ENCODE assay signal across 9 cellular contexts in genomic region chr13:23621316-23621645, GRCh38. TPM values are rescaled to one million over a fixed set of nuclear protein-coding genes. Genes with fewer than 3 reads are reported as not detected.
DNase-seq lines count a peak whose midpoint lies in the region; ATAC-seq and TF ChIP-seq lines count a peak whose summit lies in the region.
"Had no signal": no experiment of that assay in that cellular context is flagged by ENCODE, and none has a peak within 500 bp of the region (broad histone marks: within the 10 kb centered on the region; RNA-seq: fewer than 3 reads in every experiment).

No MANE protein-coding gene starts in this region.

- H3K23ac ChIP-seq in trophoblast cell (ENCODE audit: low read length) = no peak overlapping the region

- no peak overlapping the region for H4K91ac ChIP-seq in trophoblast cell (ENCODE audit: low read depth, low read length)

- H2BK5ac ChIP-seq in trophoblast cell (ENCODE audit: low read depth, low read length, poor library complexity) = no peak overlapping the region

- H3K9me3 ChIP-seq in trophoblast cell (ENCODE audit: insufficient read depth, low read depth, low read length) (no peaks in the 10 kb centered on the region), sigmoid colon (no peaks in the 10 kb centered on the region)
- H3K9me3 ChIP-seq: ascending aorta had no signal

- no peaks in the 10 kb centered on the region for H3K79me2 ChIP-seq in trophoblast cell (ENCODE audit: control insufficient read depth, insufficient read depth, low read length, poor library complexity)

- H2AFZ ChIP-seq in trophoblast cell (ENCODE audit: insufficient read depth, low read length, poor library complexity) = no peak overlapping the region

- H3K18ac ChIP-seq in trophoblast cell (ENCODE audit: low read length) = no peak overlapping the region

- no peak overlapping the region for H2BK12ac ChIP-seq in trophoblast cell (ENCODE audit: low read length)

- ATAC-seq in GM18520 (IDR thresholded peaks at IDR 0.05; ENCODE audit: unreplicated experiment) (peak; percentile 73), HG03432 (IDR thresholded peaks at IDR 0.05; ENCODE audit: unreplicated experiment) (peak; percentile 78)

- H3K36me3 ChIP-seq in trophoblast cell (ENCODE audit: control insufficient read depth in 1 of 2, insufficient read depth in 2 of 2, low read length in 2 of 2) (peaks cover 16 to 21% of the 10 kb centered on the region in 2 experiments), sigmoid colon (no peaks in the 10 kb centered on the region)
- H3K36me3 ChIP-seq: ascending aorta had no signal

- TF ChIP-seq CTCF in sigmoid colon (IDR thresholded peaks at IDR 0.05) = no peak

- H3K4ac ChIP-seq in trophoblast cell (ENCODE audit: low read depth, low read length) = no peak overlapping the region

- H3K79me1 ChIP-seq in trophoblast cell (ENCODE audit: low read length) = peaks cover 13% of the 10 kb centered on the region

- DNase-seq in epidermal melanocyte (ENCODE audit: insufficient read length, low spot score) (peak; percentile 36), trophoblast cell (peak; percentile 40 to 43), NCI-H2171 (lab: John Stamatoyannopoulos, UW) (no peak), AML-193 (lab: John Stamatoyannopoulos, UW) (no peak), sigmoid colon (no peak)
- DNase-seq: naive B cell had no signal

- peak overlapping the region; percentile 45 for H3K27ac ChIP-seq in trophoblast cell (ENCODE audit: low read depth, low read length)
- H3K27ac ChIP-seq in sigmoid colon = peak overlapping the region in 1 of 4 donors; percentile 13
- H3K27ac ChIP-seq: ascending aorta had no signal

- no peaks in the 10 kb centered on the region for H3K27me3 ChIP-seq in trophoblast cell (ENCODE audit: insufficient read depth, low read length)
- no peaks in the 10 kb centered on the region for H3K27me3 ChIP-seq in sigmoid colon
- H3K27me3 ChIP-seq: ascending aorta had no signal

- no peak overlapping the region for H3K9ac ChIP-seq in trophoblast cell (ENCODE audit: low read length)

- H2AK5ac ChIP-seq in trophoblast cell (ENCODE audit: low read length) = no peak overlapping the region

- WGBS in trophoblast cell (ENCODE audit: extremely low coverage, insufficient coverage, insufficient read length) = no CpG with 5 or more reads among the region's 2 CpGs
- WGBS in sigmoid colon, 2 donors = 26 to 46% methylated on average over 2 of the region's 2 CpGs

- TF ChIP-seq EP300 in sigmoid colon (IDR thresholded peaks at IDR 0.05) = no peak

- no peak overlapping the region for H3K14ac ChIP-seq in trophoblast cell (ENCODE audit: low read length)

- no peak for TF ChIP-seq POLR2A in sigmoid colon (IDR thresholded peaks at IDR 0.05)

- H3K4me1 ChIP-seq in trophoblast cell (ENCODE audit: control insufficient read depth in 1 of 2, insufficient read depth in 2 of 2, low read length in 2 of 2) (peaks cover 20 to 27% of the 10 kb centered on the region in 2 experiments), sigmoid colon (no peaks in the 10 kb centered on the region)
- H3K4me1 ChIP-seq: ascending aorta had no signal

- intact Hi-C loops in sigmoid colon (cut with DNase I) = no loop called here

- no peak overlapping the region for H4K12ac ChIP-seq in trophoblast cell (ENCODE audit: low read depth, low read length)

- H3K4me3 ChIP-seq in trophoblast cell (ENCODE audit: low read depth, low read length) (no peak overlapping the region), sigmoid colon (no peak overlapping the region)
- H3K4me3 ChIP-seq: ascending aorta had no signal

- H3K4me2 ChIP-seq in trophoblast cell (ENCODE audit: low read length) = no peak overlapping the region

- no peak overlapping the region for H2BK120ac ChIP-seq in trophoblast cell (ENCODE audit: insufficient read depth, low read length, poor library complexity)

- H4K8ac ChIP-seq in trophoblast cell (ENCODE audit: low read depth, low read length) = no peak overlapping the region

RNA-seq across cellular contexts. Expression of gene TNFRSF19, which starts 51.1 kb away (rescaled TPM):
- 85.2 and 86.7 TPM in 2 replicates for polyA plus RNA-seq in trophoblast cell (2013)
- total RNA-seq in sigmoid colon = 1 to 10 TPM; 1.3 to 4.2 (median 3.2) TPM
- under 1 TPM in 2 of 3 donors, not detected in 1; 0.60 to 0.96 TPM for polyA plus RNA-seq in sigmoid colon

Comparison
In these comparisons a context has a peak if more than half of its experiments do, and no peak if none do; other contexts are left out.
1. DNase-seq: peak in epidermal melanocyte (single experiment) and trophoblast cell (2 of 2); none in NCI-H2171 (single experiment), AML-193 (0 of 2) and sigmoid colon (single experiment).